ENCODE assay signal across 7 cellular contexts in the genomic region with DNA sequence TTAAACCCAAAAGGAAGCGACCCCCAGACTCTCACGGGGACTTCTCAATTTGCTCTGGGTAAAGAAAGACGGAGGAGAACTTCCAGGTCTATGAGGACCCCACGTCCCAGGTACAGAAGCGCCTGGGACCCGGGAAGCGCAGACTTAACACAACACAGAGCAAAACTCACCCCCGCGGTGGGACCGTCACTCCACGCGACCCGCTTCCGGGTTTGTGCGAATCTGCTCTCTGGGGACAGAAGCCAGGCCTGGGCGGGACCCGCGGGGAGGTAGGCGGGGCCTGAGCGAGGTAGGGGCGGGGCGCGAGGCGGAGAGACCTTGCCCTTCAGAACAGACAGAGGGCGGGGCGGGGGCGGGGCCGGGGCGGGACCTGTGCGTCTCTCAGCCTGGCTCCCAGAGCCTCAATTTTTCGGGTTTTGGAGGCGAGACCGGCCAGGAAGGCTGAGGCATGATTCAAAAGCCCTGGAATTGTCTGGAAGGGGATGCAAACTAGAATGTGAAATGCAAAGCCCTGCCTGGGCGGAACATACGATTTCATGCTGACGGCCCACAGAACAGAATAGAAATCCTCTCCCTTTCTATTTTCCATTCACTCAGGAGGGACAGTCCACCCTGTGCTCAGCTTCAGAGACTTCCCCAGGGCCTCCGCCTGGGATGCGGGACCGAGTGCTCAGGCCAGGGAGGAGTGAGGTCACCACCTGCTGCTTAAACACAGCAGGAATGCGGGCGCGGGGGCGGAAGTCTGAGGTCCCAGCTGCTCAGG. TPM values are rescaled to one million over a fixed set of nuclear protein-coding genes. Genes with fewer than 3 reads are reported as not detected.
DNase-seq lines count a peak whose midpoint lies in the region; ATAC-seq, FAIRE-seq and TF ChIP-seq lines count a peak whose summit lies in the region.

No MANE protein-coding gene starts in this region.

- ATAC-seq in GM18498 (IDR thresholded peaks at IDR 0.05; ENCODE audit: unreplicated experiment): peak; percentile 97
- ATAC-seq in HG02798 (IDR thresholded peaks at IDR 0.05; ENCODE audit: poor library complexity, unreplicated experiment): peak; percentile 99

- H3K36me3 ChIP-seq in bronchial epithelial cell (ENCODE audit: control insufficient read depth, insufficient read depth, low read length): no peaks in the 10 kb centered on the region

- peak; percentile 77 for DNase-seq in NCI-H146 treated with DMSO at 0.1 percent for 48 hours (lab: John Stamatoyannopoulos, UW; ENCODE audit: unreplicated experiment)
- DNase-seq in bronchial epithelial cell (ENCODE audit: low read depth): peak; percentile 63
- peak; percentile 74 for DNase-seq in iris pigment epithelial cell (ENCODE audit: low read depth)
- DNase-seq in stimulated activated CD4-positive, alpha-beta T cell treated with anti-CD3 and anti-CD28 coated beads, Interleukin-12 subunit alpha, Interleukin-12 subunit beta, amount 100 ng/mL, for 24 hours (ENCODE audit: low read depth in 2 of 2): peak; percentile 84 to 87

- FAIRE-seq in bronchial epithelial cell (lab: Jason Lieb, UNC): no peak

- TF ChIP-seq CTCF in WI38 (IDR thresholded peaks at IDR 0.05; ENCODE audit: low read depth, low read length) (no peak), bronchial epithelial cell (IDR thresholded peaks at IDR 0.05; ENCODE audit: insufficient read depth, low read length, severe bottlenecking) (no peak)

- H3K27me3 ChIP-seq in bronchial epithelial cell (ENCODE audit: control insufficient read depth, insufficient read depth, low read length): no peaks in the 10 kb centered on the region

- H3K4me3 ChIP-seq in WI38 (ENCODE audit: low read depth, low read length) (peak overlapping the region; percentile 93), bronchial epithelial cell (ENCODE audit: low read depth, low read length) (peak overlapping the region; percentile 96)

RNA-seq across cellular contexts. Expression of gene ZNF888, which starts 19.3 kb away (rescaled TPM):
- 9.7 and 13.2 TPM in 2 replicates for total RNA-seq in bronchial epithelial cell

RNA-seq across cellular contexts. Expression of gene ZNF816, which starts 20.1 kb away (rescaled TPM):
- 13.3 and 24.0 TPM in 2 replicates for total RNA-seq in bronchial epithelial cell

RNA-seq across cellular contexts. Expression of gene ZNF320, which starts 45.1 kb away (rescaled TPM):
- total RNA-seq in bronchial epithelial cell: 12.3 and 23.4 TPM in 2 replicates

Comparison
In these comparisons a context has a peak if more than half of its experiments do, and no peak if none do; other contexts are left out.
1. Peak in every context shown above with its lines: DNase-seq, ATAC-seq and H3K4me3 ChIP-seq.